21 cellular contexts compared by ENCODE assay signal in the genomic region with DNA sequence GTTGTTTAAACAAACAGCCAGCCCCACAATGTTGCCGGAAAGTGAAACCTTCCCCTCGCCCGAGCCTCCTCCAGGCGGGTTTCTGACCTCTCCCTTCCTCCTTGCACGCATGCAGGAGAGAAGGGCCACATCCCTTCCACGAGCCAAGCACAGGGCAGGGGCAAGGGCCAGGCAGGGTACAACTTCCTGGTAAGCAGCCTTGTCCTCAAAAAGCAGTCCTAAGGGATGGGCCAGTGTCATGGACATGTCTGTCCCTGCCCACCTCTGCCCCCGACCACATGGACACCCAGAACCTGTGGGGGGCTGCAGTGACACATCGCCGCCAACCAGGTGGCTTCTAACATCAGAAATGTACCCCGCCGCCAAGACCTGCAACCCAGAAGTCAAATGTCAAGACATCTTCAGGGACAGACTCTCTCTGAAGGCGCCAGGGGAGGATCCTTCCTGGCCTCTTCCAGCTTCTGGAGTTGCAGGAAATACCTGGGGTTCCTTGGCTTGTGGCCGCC.
A peak's percentile ranks its signal among the peaks of the same experiment; 100 is the strongest.
DNase-seq lines count a peak whose midpoint lies in the region; ATAC-seq, FAIRE-seq and TF ChIP-seq lines count a peak whose summit lies in the region.
"Had no signal": no experiment of that assay in that cellular context is flagged by ENCODE, and none has a peak within 500 bp of the region (broad histone marks: within the 10 kb centered on the region; RNA-seq: fewer than 3 reads in every experiment).

No MANE protein-coding gene starts in this region.

- H3K27ac ChIP-seq in GM23338 (ENCODE audit: low read depth) (no peak overlapping the region; the same call in 1 of the 2 replicates), VCaP (peak overlapping the region; percentile 65), kidney (ENCODE audit: low read depth in 2 of 2, low read length in 2 of 2) (peak overlapping the region in 1 of 2 donors; percentile 32), testis (no peak overlapping the region), esophagus squamous epithelium (peak overlapping the region in 1 of 4 donors; percentile 10)
- H3K27ac ChIP-seq: psoas muscle had no signal

- H3K4me3 ChIP-seq in GM23338: no peak overlapping the region
- H3K4me3 ChIP-seq in kidney (ENCODE audit: low read length in 2 of 2): no peak overlapping the region
- no peak overlapping the region for H3K4me3 ChIP-seq in testis
- H3K4me3 ChIP-seq in esophagus squamous epithelium: no peak overlapping the region
- H3K4me3 ChIP-seq: body of pancreas, psoas muscle had no signal

- no peak for ATAC-seq in GM23338
- ATAC-seq in stimulated activated effector memory CD8-positive, alpha-beta T cell treated with anti-CD3 and anti-CD28 coated beads, Interleukin-12 subunit alpha, Interleukin-12 subunit beta, amount 100 ng/mL, for 72 hours: no peak
- ATAC-seq: body of pancreas; naive thymus-derived CD4-positive, alpha-beta T cell; stimulated activated memory B cell treated with anti-CD40 and anti-IgM and Interleukin-4, amounts not matched to agents 10 μg/mL and 1 μg/mL and 100 μg/mL, for 72 hours had no signal

- H3K27me3 Mint-ChIP-seq in GM23338 (ENCODE audit: insufficient read depth, low read depth, poor library complexity): peaks cover 22% of the 10 kb centered on the region
- H3K27me3 Mint-ChIP-seq: activated naive CD8-positive, alpha-beta T cell; naive thymus-derived CD4-positive, alpha-beta T cell; stimulated activated memory B cell treated with anti-CD40 and anti-IgM and Interleukin-4, amounts not matched to agents 10 μg/mL and 1 μg/mL and 100 μg/mL, for 72 hours had no signal

- H3K36me3 ChIP-seq in GM23338 (ENCODE audit: insufficient read depth): no peaks in the 10 kb centered on the region
- peaks cover 1 to 2% of the 10 kb centered on the region in 2 donors for H3K36me3 ChIP-seq in kidney (ENCODE audit: control insufficient read depth in 1 of 2, insufficient read depth in 2 of 2, low read length in 2 of 2)
- H3K36me3 ChIP-seq in testis (ENCODE audit: low read depth, missing control alignments): no peaks in the 10 kb centered on the region
- peaks cover 0 to 7% (median 0%) of the 10 kb centered on the region in 3 donors for H3K36me3 ChIP-seq in esophagus squamous epithelium

- no peak for FAIRE-seq in kidney (lab: Jason Lieb, UNC)
- FAIRE-seq: GM18507, H54 had no signal

- TF ChIP-seq CTCF in GM23338 (conservative IDR thresholded peaks at IDR 0.05; ENCODE audit: low read depth in 2 of 2) (no peak), VCaP (conservative IDR thresholded peaks at IDR 0.05) (no peak), kidney (IDR thresholded peaks at IDR 0.05; ENCODE audit: borderline replicate concordance, extremely low read depth, insufficient read depth) (no peak), testis (IDR thresholded peaks at IDR 0.05) (no peak), esophagus squamous epithelium (IDR thresholded peaks at IDR 0.05) (no peak)

- H3K27me3 ChIP-seq in GM23338 (ENCODE audit: insufficient read depth) (no peaks in the 10 kb centered on the region), testis (no peaks in the 10 kb centered on the region), esophagus squamous epithelium (no peaks in the 10 kb centered on the region)
- H3K27me3 ChIP-seq: body of pancreas had no signal

- H3K9me3 ChIP-seq in kidney (ENCODE audit: control insufficient read depth in 1 of 2, low read length in 2 of 2) (no peaks in the 10 kb centered on the region), testis (no peaks in the 10 kb centered on the region), esophagus squamous epithelium (no peaks in the 10 kb centered on the region)
- H3K9me3 ChIP-seq: body of pancreas, psoas muscle had no signal

- H3K9me2 ChIP-seq in GM23338 (ENCODE audit: insufficient read depth): no peaks in the 10 kb centered on the region

- H3K9ac ChIP-seq in kidney (ENCODE audit: low read length in 2 of 2): no peak overlapping the region

- no peak for TF ChIP-seq POLR2A in testis (IDR thresholded peaks at IDR 0.05)
- TF ChIP-seq POLR2A in esophagus squamous epithelium (IDR thresholded peaks at IDR 0.05): no peak

- H3K4me2 ChIP-seq in GM23338: no peak overlapping the region

- DNase-seq in GM23338 (ENCODE audit: low spot score) (no peak), kidney (peak; percentile 61), testis (no peak), dedifferentiated amniotic fluid mesenchymal stem cell (ENCODE audit: extremely low spot score) (no peak), esophagus squamous epithelium (lab: John Stamatoyannopoulos, UW) (no peak)
- DNase-seq in stimulated activated effector memory CD8-positive, alpha-beta T cell treated with anti-CD3 and anti-CD28 coated beads, Interleukin-12 subunit alpha, Interleukin-12 subunit beta, amount 100 ng/mL, for 72 hours (ENCODE audit: low spot score in 2 of 2): no peak
- DNase-seq: activated T-cell treated with anti-CD3 and anti-CD28 coated beads, Interleukin-2, amount 50 U/mL, for 48 hours; EL; erythroblast; mammary epithelial cell; naive thymus-derived CD4-positive, alpha-beta T cell; NCI-H187; NCI-H345; SW 1271 had no signal

- H2AFZ ChIP-seq in GM23338: no peak overlapping the region

- no peak overlapping the region; the same call in 2 of the 3 replicates for H3K4me3 Mint-ChIP-seq in GM23338
- no peak overlapping the region for H3K4me3 Mint-ChIP-seq in stimulated activated effector memory CD8-positive, alpha-beta T cell treated with anti-CD3 and anti-CD28 coated beads, Interleukin-12 subunit alpha, Interleukin-12 subunit beta, amount 100 ng/mL, for 72 hours
- H3K4me3 Mint-ChIP-seq: activated naive CD8-positive, alpha-beta T cell; naive thymus-derived CD4-positive, alpha-beta T cell; stimulated activated memory B cell treated with anti-CD40 and anti-IgM and Interleukin-4, amounts not matched to agents 10 μg/mL and 1 μg/mL and 100 μg/mL, for 72 hours had no signal

- H3K4me1 Mint-ChIP-seq in GM23338: peaks cover 16% of the 10 kb centered on the region
- H3K4me1 Mint-ChIP-seq in stimulated activated effector memory CD8-positive, alpha-beta T cell treated with anti-CD3 and anti-CD28 coated beads, Interleukin-12 subunit alpha, Interleukin-12 subunit beta, amount 100 ng/mL, for 72 hours: peaks cover 27% of the 10 kb centered on the region

- peak overlapping the region; percentile 44; the same call in 1 of the 2 replicates for H3K27ac Mint-ChIP-seq in GM23338
- peak overlapping the region; percentile 81 for H3K27ac Mint-ChIP-seq in stimulated activated effector memory CD8-positive, alpha-beta T cell treated with anti-CD3 and anti-CD28 coated beads, Interleukin-12 subunit alpha, Interleukin-12 subunit beta, amount 100 ng/mL, for 72 hours
- H3K27ac Mint-ChIP-seq: stimulated activated memory B cell treated with anti-CD40 and anti-IgM and Interleukin-4, amounts not matched to agents 10 μg/mL and 1 μg/mL and 100 μg/mL, for 72 hours had no signal

- H3F3A ChIP-seq in GM23338 (replicated peaks; ENCODE audit: low read depth): 0 out of 2 replicates have a peak, but pooled peaks cover 2% of the 10 kb centered on the region

- H3K4me1 ChIP-seq in GM23338 (ENCODE audit: insufficient read depth) (0 out of 2 replicates have a peak, but pooled peaks cover 5% of the 10 kb centered on the region), kidney (ENCODE audit: control insufficient read depth in 1 of 2, insufficient read depth in 1 of 2, low read depth in 1 of 2, low read length in 2 of 2) (peaks cover 2 to 18% of the 10 kb centered on the region in 2 donors), testis (no peaks in the 10 kb centered on the region), esophagus squamous epithelium (peaks cover 0 to 57% (median 11%) of the 10 kb centered on the region in 3 donors)
- H3K4me1 ChIP-seq: psoas muscle had no signal

- H3K79me2 ChIP-seq in GM23338 (replicated peaks; ENCODE audit: insufficient read depth): no peaks in the 10 kb centered on the region

- H3K9me3 Mint-ChIP-seq in GM23338: no peaks in the 10 kb centered on the region
- H3K9me3 Mint-ChIP-seq in stimulated activated effector memory CD8-positive, alpha-beta T cell treated with anti-CD3 and anti-CD28 coated beads, Interleukin-12 subunit alpha, Interleukin-12 subunit beta, amount 100 ng/mL, for 72 hours: no peaks in the 10 kb centered on the region
- H3K9me3 Mint-ChIP-seq: naive thymus-derived CD4-positive, alpha-beta T cell; stimulated activated memory B cell treated with anti-CD40 and anti-IgM and Interleukin-4, amounts not matched to agents 10 μg/mL and 1 μg/mL and 100 μg/mL, for 72 hours had no signal

- intact Hi-C loops in kidney (cut with DNase I): no loop called here
- intact Hi-C loops in testis (cut with DNase I; ENCODE audit: low total_unique reads): no loop called here
- intact Hi-C loops in esophagus squamous epithelium (cut with DNase I): loop anchor here (10.0 kb wide), 1 partner anchor 80 kb away; no protein-coding TSS in a partner anchor

- whole genome bisulfite sequencing in testis, 2 donors: 83 to 87% methylated on average over 8 to 13 of the region's 13 CpGs
- WGBS in esophagus squamous epithelium, 2 donors: 74 to 75% methylated on average over 7 to 8 of the region's 13 CpGs

- peaks cover 12% of the 10 kb centered on the region for H4K20me1 ChIP-seq in GM23338 (replicated peaks; ENCODE audit: insufficient read depth)

- H3K36me3 Mint-ChIP-seq in GM23338 (ENCODE audit: low read depth): peaks cover 4% of the 10 kb centered on the region; the same call in 2 of the 3 replicates
- H3K36me3 Mint-ChIP-seq in stimulated activated effector memory CD8-positive, alpha-beta T cell treated with anti-CD3 and anti-CD28 coated beads, Interleukin-12 subunit alpha, Interleukin-12 subunit beta, amount 100 ng/mL, for 72 hours: no peaks in the 10 kb centered on the region
